In genomic region chr17:5526821-5527598, GRCh38 we compare ENCODE assay signal across 8 cellular contexts. TPM values are rescaled to one million over a fixed set of nuclear protein-coding genes. Genes with fewer than 3 reads are reported as not detected.
A peak's percentile ranks its signal among the peaks of the same experiment; 100 is the strongest.
DNase-seq lines count a peak whose midpoint lies in the region; ATAC-seq and TF ChIP-seq lines count a peak whose summit lies in the region.

No MANE protein-coding gene starts in this region.

- POLR2A ChIA-PET in HEK293T (lab: Yijun Ruan, JAX): interaction anchor here (0.9 to 1.7 kb wide), 4 partner anchors 23 to 88 kb away, joined by 3 to 11 read pairs (median 4); partner anchors contain the start of genes C1QBP, DERL2, DHX33 and MIS12

- H3K27me3 Mint-ChIP-seq in T-helper 17 cell: no peaks in the 10 kb centered on the region

- in situ Hi-C loops in mammary epithelial cell (cut with MboI; ENCODE audit: low sequenced_read_pairs in 2 of 2): no loop called here

- no peak overlapping the region for H3K4me3 ChIP-seq in mammary epithelial cell (replicated peaks in 1 of 3; ENCODE audit: insufficient read depth in 1 of 3, low read depth in 2 of 3, low read length in 3 of 3)

- peaks cover 2% of the 10 kb centered on the region for H3K36me3 ChIP-seq in mammary epithelial cell (ENCODE audit: insufficient read depth, low read length)

- H3K79me2 ChIP-seq in mammary epithelial cell (ENCODE audit: insufficient read depth, low read length): no peaks in the 10 kb centered on the region

- no peak for TF ChIP-seq CTCF in mammary epithelial cell (conservative IDR thresholded peaks at IDR 0.05 in 1 of 2, IDR thresholded peaks at IDR 0.05 in 1 of 2; ENCODE audit: extremely low read depth in 1 of 2, insufficient read depth in 1 of 2, low read depth in 1 of 2, low read length in 2 of 2)

- H3K27ac ChIP-seq in mammary epithelial cell (ENCODE audit: insufficient read depth, low read depth, low read length) (peak overlapping the region; percentile 41), layer of hippocampus (ENCODE audit: low read depth, low read length) (peak overlapping the region; percentile 74)

- intact Hi-C loops in mammary epithelial cell (cut with micrococcal nuclease): no loop called here

- no peak overlapping the region for H3K9ac ChIP-seq in mammary epithelial cell (ENCODE audit: insufficient read depth, low read length)

- CTCF ChIA-PET in HEK293T (lab: Yijun Ruan, JAX) (interaction anchor here (0.7 kb wide), 1 partner anchor 1263 kb away, joined by 3 read pairs; no protein-coding TSS in a partner anchor), mammary epithelial cell (lab: Charles Lee; ENCODE audit: low non-redundant PET) (no interaction called here)

- H3K4me1 ChIP-seq in mammary epithelial cell (ENCODE audit: insufficient read depth, low read length): peaks cover 11% of the 10 kb centered on the region

- no peak overlapping the region for H3K4me3 Mint-ChIP-seq in T-helper 17 cell

- H3K27ac Mint-ChIP-seq in T-helper 17 cell: peak overlapping the region; percentile 21

- no peak overlapping the region for H3K4me2 ChIP-seq in mammary epithelial cell (ENCODE audit: insufficient read depth, low read depth, low read length)

- dilution Hi-C loops in mammary epithelial cell (cut with HindIII; ENCODE audit: low sequenced_read_pairs): loop anchor here (5.0 kb wide), 1 partner anchor 45 kb away; no protein-coding TSS in a partner anchor

- peaks cover 9% of the 10 kb centered on the region for H3K4me1 Mint-ChIP-seq in T-helper 17 cell

- 63% methylated on average over 14 of the region's 14 CpGs for WGBS in mammary epithelial cell (ENCODE audit: low coverage, missing lambda C conversion rate)

- peaks cover 9% of the 10 kb centered on the region for H3K36me3 Mint-ChIP-seq in T-helper 17 cell (ENCODE audit: low read depth)

- H3K9me3 ChIP-seq in T-helper 17 cell (ENCODE audit: control insufficient read depth, low read length, poor library complexity, severe bottlenecking) (no peaks in the 10 kb centered on the region), mammary epithelial cell (replicated peaks; ENCODE audit: insufficient read depth, low read length) (no peaks in the 10 kb centered on the region)

- no peak for ATAC-seq in T-helper 17 cell
- no peak for ATAC-seq in GM21526 (IDR thresholded peaks at IDR 0.05; ENCODE audit: low FRiP score, unreplicated experiment)

- no peaks in the 10 kb centered on the region for H4K20me1 ChIP-seq in mammary epithelial cell (ENCODE audit: insufficient read depth, low read length)

- H3K27me3 ChIP-seq in mammary epithelial cell (ENCODE audit: insufficient read depth, low read length) (no peaks in the 10 kb centered on the region), layer of hippocampus (ENCODE audit: control insufficient read depth, insufficient read depth, low read length) (no peaks in the 10 kb centered on the region)

- H2AFZ ChIP-seq in mammary epithelial cell (ENCODE audit: low read depth, low read length): no peak overlapping the region

- BruUV-seq in mammary epithelial cell (replicated peaks; lab: Mats Ljungman, UMichigan): no TSS peak

- DNase-seq in A172 (ENCODE audit: low spot score) (peak; percentile 99), HEK293T (ENCODE audit: extremely low spot score) (peak; percentile 77), T-helper 17 cell (no peak), mammary epithelial cell (peak; percentile 89), NCI-H1436 (lab: John Stamatoyannopoulos, UW) (no peak)
- peak; percentile 69 for DNase-seq in stimulated activated CD4-positive, alpha-beta T cell treated with anti-CD3 and anti-CD28 coated beads, Interleukin-4, amount 100 ng/mL, for 24 hours

TF ChIP-seq in HEK293T, 16 proteins besides CTCF, POLR2A, EP300 and RAD21:
- TF ChIP-seq L3MBTL2 (conservative IDR thresholded peaks at IDR 0.05): no peak
- TF ChIP-seq PKNOX1 (IDR thresholded peaks at IDR 0.05): peak; percentile 97

RNA-seq across cellular contexts. Expression of gene MIS12, which starts 40.6 kb away (rescaled TPM):
- 24.0 and 27.4 TPM in 2 replicates for total RNA-seq in A172 (2014; rRNA removed; shearing (Covaris generic))
- total RNA-seq in T-helper 17 cell (10 to 100 TPM; 19.2 to 31.0 TPM), mammary epithelial cell (10 to 100 TPM in 1 of 2 donors, 1 to 10 TPM in 1; 9.7 to 17.5 TPM)
- polyA plus RNA-seq in mammary epithelial cell: 9.4 TPM
- polyA minus RNA-seq in mammary epithelial cell: 2.4 TPM

RNA-seq across cellular contexts. Expression of gene DERL2, which starts 41.0 kb away (rescaled TPM):
- total RNA-seq in A172 (2014; rRNA removed; shearing (Covaris generic)): 75.3 and 108 TPM in 2 replicates
- total RNA-seq in T-helper 17 cell: 10 to 100 TPM; 66.3 to 78.0 TPM
- 10 to 100 TPM; 25.8 to 64.5 TPM for total RNA-seq in mammary epithelial cell
- 49.1 TPM for polyA plus RNA-seq in mammary epithelial cell
- 21.6 TPM for polyA minus RNA-seq in mammary epithelial cell

RNA-seq across cellular contexts. Expression of gene NLRP1, which starts 57.3 kb away (rescaled TPM):
- 40.7 and 45.2 TPM in 2 replicates for total RNA-seq in A172 (2014; rRNA removed; shearing (Covaris generic))
- total RNA-seq in T-helper 17 cell (100 to 1,000 TPM; 190 to 200 TPM), mammary epithelial cell (10 to 100 TPM; 27.3 to 48.3 TPM)
- polyA plus RNA-seq in mammary epithelial cell: 6.6 TPM
- polyA minus RNA-seq in mammary epithelial cell: 10.7 TPM

RNA-seq across cellular contexts. Expression of gene DHX33, which starts 58.2 kb away (rescaled TPM):
- total RNA-seq in A172 (2014; rRNA removed; shearing (Covaris generic)): 9.1 and 11.0 TPM in 2 replicates
- total RNA-seq in T-helper 17 cell (1 to 10 TPM; 7.5 to 9.0 TPM), mammary epithelial cell (10 to 100 TPM; 17.8 to 30.5 TPM)
- 22.1 TPM for polyA plus RNA-seq in mammary epithelial cell
- 31.1 TPM for polyA minus RNA-seq in mammary epithelial cell

Comparison
In these comparisons a context has a peak if more than half of its experiments do, and no peak if none do; other contexts are left out.
1. DNase-seq: peak in A172 (single experiment), HEK293T (single experiment), mammary epithelial cell (single experiment) and stimulated activated CD4-positive, alpha-beta T cell treated with anti-CD3 and anti-CD28 coated beads, Interleukin-4, amount 100 ng/mL, for 24 hours (single experiment); none in T-helper 17 cell (0 of 3) and NCI-H1436 (single experiment).